Comparison of ENCODE assay signal across 2 cellular contexts in genomic region chr14:74547331-74547927, GRCh38.
TF ChIP-seq lines count a peak whose summit lies in the region.

No MANE protein-coding gene starts in this region.

TF ChIP-seq in HCT116, 20 proteins besides CTCF, POLR2A, EP300 and RAD21:
- TF ChIP-seq ZNF274 (IDR thresholded peaks at IDR 0.05; ENCODE audit: low read depth, low read length) (no peak), SRF (IDR thresholded peaks at IDR 0.05; ENCODE audit: low read depth) (no peak), CBX3 (IDR thresholded peaks at IDR 0.05; ENCODE audit: low read depth) (no peak), SP1 (IDR thresholded peaks at IDR 0.05; ENCODE audit: low read depth) (no peak), SIN3A (IDR thresholded peaks at IDR 0.05; ENCODE audit: low read depth) (no peak), REST (IDR thresholded peaks at IDR 0.05; ENCODE audit: low read depth) (peak; percentile 59)
TF ChIP-seq in HCT116: peak in this region for 1.

TF ChIP-seq in GM12878, 131 proteins besides CTCF, POLR2A, EP300 and RAD21:
- TF ChIP-seq CEBPZ (IDR thresholded peaks at IDR 0.05; ENCODE audit: low read depth, low read length), result no peak
- TF ChIP-seq NFXL1 (IDR thresholded peaks at IDR 0.05; ENCODE audit: borderline replicate concordance), result no peak
- TF ChIP-seq REST (IDR thresholded peaks at IDR 0.05; ENCODE audit: low read depth, low read length), result peak; percentile 70; the same call in 1 of the 2 replicates
- TF ChIP-seq ZNF687 (IDR thresholded peaks at IDR 0.05), result no peak
